In genomic region chr4:54933579-54933978, GRCh38 we compare ENCODE assay signal across 11 cellular contexts.
"Had no signal": no experiment of that assay in that cellular context is flagged by ENCODE, and none has a peak within 500 bp of the region (broad histone marks: within the 10 kb centered on the region; RNA-seq: fewer than 3 reads in every experiment).

No MANE protein-coding gene starts in this region.

- H3K4me3 ChIP-seq: GM23248, GM23338, HAP-1 had no signal

- H3K27ac ChIP-seq: GM23248 had no signal

- H2AFZ ChIP-seq: GM23248 had no signal

- FAIRE-seq: H1, H54 had no signal

- ATAC-seq: GM23338, HCT116 had no signal

- H3K4me1 ChIP-seq: HAP-1 had no signal

- H3K9me3 ChIP-seq: HAP-1 had no signal

- H3K36me3 ChIP-seq: HAP-1 had no signal

- H3K4me2 ChIP-seq: GM23338 had no signal

- H3K9ac ChIP-seq: GM23248 had no signal

- DNase-seq: GM23248, GOT3, H7, H9, HCEC 1CT, HFFc6 had no signal
